ENCODE assay signal across 18 cellular contexts in the genomic region with DNA sequence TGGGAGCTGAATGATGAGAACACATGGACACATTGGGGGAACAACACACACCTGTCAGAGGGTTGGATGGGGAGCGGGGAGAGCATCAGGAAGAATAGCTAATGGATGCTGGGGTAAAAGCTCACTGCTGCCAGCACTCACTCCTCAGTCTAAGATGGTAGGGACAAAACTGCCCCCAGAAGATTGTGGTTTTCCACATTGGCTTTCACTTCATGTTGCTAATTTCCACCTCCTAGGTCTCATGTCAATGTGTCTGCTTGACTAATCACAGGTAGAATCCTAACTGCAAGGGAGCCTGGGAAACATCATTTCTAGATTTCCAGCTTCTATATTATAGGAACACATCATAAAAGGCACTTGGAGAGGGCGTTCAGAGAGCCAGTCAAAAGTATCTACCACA. TPM values are rescaled to one million over a fixed set of nuclear protein-coding genes. Genes with fewer than 3 reads are reported as not detected.
DNase-seq lines count a peak whose midpoint lies in the region; ATAC-seq, FAIRE-seq and TF ChIP-seq lines count a peak whose summit lies in the region.
"Had no signal": no experiment of that assay in that cellular context is flagged by ENCODE, and none has a peak within 500 bp of the region (broad histone marks: within the 10 kb centered on the region; RNA-seq: fewer than 3 reads in every experiment).

No MANE protein-coding gene starts in this region.

- H3K9ac ChIP-seq in Karpas-422 (ENCODE audit: low read length) = no peak overlapping the region
- no peak overlapping the region for H3K9ac ChIP-seq in GM12878 (ENCODE audit: control insufficient read depth, insufficient read depth, low read length)
- H3K9ac ChIP-seq: BLaER1, KMS-11 had no signal

- no peak for ATAC-seq in GM12878
- peak; percentile 56 for ATAC-seq in stimulated activated naive CD8-positive, alpha-beta T cell treated with anti-CD3 and anti-CD28 coated beads, Interleukin-15, amount 100 ng/mL, for 72 hours
- no peak for ATAC-seq in HG03342 (IDR thresholded peaks at IDR 0.05; ENCODE audit: unreplicated experiment)

- H3K27me3 ChIP-seq in Karpas-422 (ENCODE audit: low read length) = no peaks in the 10 kb centered on the region
- no peaks in the 10 kb centered on the region for H3K27me3 ChIP-seq in GM12878 (replicated peaks in 1 of 2; ENCODE audit: control insufficient read depth in 2 of 2, insufficient read depth in 2 of 2, low read length in 1 of 2)
- H3K27me3 ChIP-seq: BLaER1 had no signal

- WGBS in GM12878 (ENCODE audit: insufficient coverage, insufficient replicate concordance, low lambda C conversion rate, missing lambda C conversion rate) = 98% methylated on average over 2 of the region's 2 CpGs

- H3K36me3 Mint-ChIP-seq in activated T-cell treated with anti-CD3 and anti-CD28 coated beads, Interleukin-2, amount 50 U/mL, for 24 hours (ENCODE audit: low read depth) = peaks cover 61% of the 10 kb centered on the region

- no peak for TF ChIP-seq CTCF in GM12878 (IDR thresholded peaks at IDR 0.05 in 2 of 3, conservative IDR thresholded peaks at IDR 0.05 in 1 of 3; ENCODE audit: control insufficient read depth in 2 of 3, extremely low read depth in 1 of 3, insufficient read depth in 1 of 3, low read depth in 3 of 3, low read length in 3 of 3)

- no peak for TF ChIP-seq POLR2A in GM12878 (IDR thresholded peaks at IDR 0.05; ENCODE audit: low read depth, low read length)

- FAIRE-seq in GM12878 (lab: Jason Lieb, UNC) = no peak
- FAIRE-seq: H54 had no signal

- DNase-seq in activated T-cell treated with anti-CD3 and anti-CD28 coated beads, Interleukin-2, amount 50 U/mL, for 24 hours = no peak
- no peak for DNase-seq in activated T-cell treated with anti-CD3 and anti-CD28 coated beads, Interleukin-2, amount 50 U/mL, for 48 hours
- DNase-seq in Karpas-422 (peak; percentile 44), GM12878 (ENCODE audit: low read depth, low spot score) (no peak), middle frontal gyrus (ENCODE audit: extremely low spot score, low spot score) (no peak)
- DNase-seq in stimulated activated naive CD8-positive, alpha-beta T cell treated with anti-CD3 and anti-CD28 coated beads, Interleukin-15, amount 100 ng/mL, for 72 hours = no peak
- DNase-seq in activated effector memory CD4-positive, alpha-beta T cell treated with anti-CD3 and anti-CD28 coated beads, Interleukin-2, amount 50 U/mL, for 16 hours = no peak
- DNase-seq: COR-L47, HFFc6, NCI-H1105, NCI-H1694, NCI-H510A treated with DMSO at 0.1 percent for 48 hours had no signal

- RAD21 ChIA-PET in GM12878 (lab: Charles Lee; ENCODE audit: unreplicated experiment) = interaction anchor here (0.6 to 1.1 kb wide), 5 partner anchors 13 to 125 kb away, joined by 3 to 5 read pairs (median 3); no protein-coding TSS in a partner anchor

- H4K20me1 ChIP-seq in Karpas-422 (ENCODE audit: insufficient read depth, low read depth, low read length) (no peaks in the 10 kb centered on the region), GM12878 (ENCODE audit: control insufficient read depth, insufficient read depth) (no peaks in the 10 kb centered on the region)

- CTCF ChIA-PET in GM12878 (lab: Yijun Ruan, JAX) = interaction anchor here (0.7 to 1.2 kb wide), 3 partner anchors 8 to 18 kb away, joined by 3 to 5 read pairs (median 5); no protein-coding TSS in a partner anchor

- no peaks in the 10 kb centered on the region for H3K9me2 ChIP-seq in Karpas-422 (replicated peaks; ENCODE audit: insufficient read depth, low read length)

- no peak overlapping the region for H3K4me3 ChIP-seq in Karpas-422 (ENCODE audit: low read length)
- no peak overlapping the region for H3K4me3 ChIP-seq in GM12878
- H3K4me3 ChIP-seq: BLaER1 had no signal

- H3K36me3 ChIP-seq in Karpas-422 (ENCODE audit: insufficient read depth, low read length) (peaks cover 21% of the 10 kb centered on the region), GM12878 (ENCODE audit: control insufficient read depth in 2 of 2, insufficient read depth in 2 of 2, low read length in 1 of 2) (peaks cover 0 to 15% of the 10 kb centered on the region in 2 experiments; a peak in 2 of 4 replicates)

- H3K27ac ChIP-seq in Karpas-422 (ENCODE audit: low read length) (no peak overlapping the region), GM12878 (ENCODE audit: control insufficient read depth, insufficient read depth) (no peak overlapping the region)
- H3K27ac ChIP-seq: BLaER1, KMS-11 had no signal

- no peaks in the 10 kb centered on the region for H3K27me3 Mint-ChIP-seq in activated T-cell treated with anti-CD3 and anti-CD28 coated beads, Interleukin-2, amount 50 U/mL, for 24 hours
- no peaks in the 10 kb centered on the region for H3K27me3 Mint-ChIP-seq in stimulated activated naive CD8-positive, alpha-beta T cell treated with anti-CD3 and anti-CD28 coated beads, Interleukin-15, amount 100 ng/mL, for 72 hours

- peaks cover 47% of the 10 kb centered on the region for H3K4me1 ChIP-seq in Karpas-422 (ENCODE audit: low read length)
- H3K4me1 ChIP-seq in GM12878 (ENCODE audit: control insufficient read depth, insufficient read depth, low read length) = peaks cover 51% of the 10 kb centered on the region

- TF ChIP-seq EP300 in GM12878 (IDR thresholded peaks at IDR 0.05; ENCODE audit: borderline replicate concordance in 1 of 2, control insufficient read depth in 1 of 2, low read depth in 2 of 2, low read length in 2 of 2) = no peak

- POLR2A ChIA-PET in GM12878 (lab: Charles Lee) = no interaction called here

- SMC1A ChIA-PET in GM12878 (lab: Charles Lee; ENCODE audit: uncharacterized antibody, unreplicated experiment) = interaction anchor here (0.7 to 1.9 kb wide), 5 partner anchors 9 to 79 kb away, joined by 3 to 8 read pairs (median 3); no protein-coding TSS in a partner anchor

- peak overlapping the region; percentile 48 for H3K27ac Mint-ChIP-seq in activated T-cell treated with anti-CD3 and anti-CD28 coated beads, Interleukin-2, amount 50 U/mL, for 24 hours
- no peak overlapping the region for H3K27ac Mint-ChIP-seq in stimulated activated naive CD8-positive, alpha-beta T cell treated with anti-CD3 and anti-CD28 coated beads, Interleukin-15, amount 100 ng/mL, for 72 hours
- H3K27ac Mint-ChIP-seq: HFFc6 had no signal

- TF ChIP-seq RAD21 in GM12878 (IDR thresholded peaks at IDR 0.05; ENCODE audit: insufficient read depth, low read depth, low read length) = no peak

- in situ Hi-C loops in GM12878 (cut with MboI) = no loop called here

- intact Hi-C loops in GM12878 (cut with micrococcal nuclease; ENCODE audit: unreplicated experiment) = no loop called here

- H2AFZ ChIP-seq in Karpas-422 (ENCODE audit: low read length) (no peak overlapping the region), GM12878 (ENCODE audit: control insufficient read depth, low read depth, low read length) (no peak overlapping the region)

- peaks cover 6% of the 10 kb centered on the region for H3K9me3 Mint-ChIP-seq in activated T-cell treated with anti-CD3 and anti-CD28 coated beads, Interleukin-2, amount 50 U/mL, for 24 hours
- no peaks in the 10 kb centered on the region for H3K9me3 Mint-ChIP-seq in stimulated activated naive CD8-positive, alpha-beta T cell treated with anti-CD3 and anti-CD28 coated beads, Interleukin-15, amount 100 ng/mL, for 72 hours
- H3K9me3 Mint-ChIP-seq: HFFc6 had no signal

- no peak overlapping the region for H3K4me3 Mint-ChIP-seq in activated T-cell treated with anti-CD3 and anti-CD28 coated beads, Interleukin-2, amount 50 U/mL, for 24 hours
- H3K4me3 Mint-ChIP-seq in stimulated activated naive CD8-positive, alpha-beta T cell treated with anti-CD3 and anti-CD28 coated beads, Interleukin-15, amount 100 ng/mL, for 72 hours = no peak overlapping the region
- H3K4me3 Mint-ChIP-seq: HFFc6 had no signal

- peaks cover 78% of the 10 kb centered on the region for H3K4me1 Mint-ChIP-seq in activated T-cell treated with anti-CD3 and anti-CD28 coated beads, Interleukin-2, amount 50 U/mL, for 24 hours (ENCODE audit: low read depth)
- peaks cover 77% of the 10 kb centered on the region for H3K4me1 Mint-ChIP-seq in stimulated activated naive CD8-positive, alpha-beta T cell treated with anti-CD3 and anti-CD28 coated beads, Interleukin-15, amount 100 ng/mL, for 72 hours

- H3K9me3 ChIP-seq in Karpas-422 (ENCODE audit: low read length) (no peaks in the 10 kb centered on the region), GM12878 (replicated peaks; ENCODE audit: control insufficient read depth, insufficient read depth, low read length) (peaks cover 6% of the 10 kb centered on the region; the same call in 2 of the 3 replicates)

- H3K79me2 ChIP-seq in Karpas-422 (ENCODE audit: low read length) = peaks cover 89% of the 10 kb centered on the region
- peaks cover 89% of the 10 kb centered on the region for H3K79me2 ChIP-seq in GM12878 (ENCODE audit: control insufficient read depth, insufficient read depth, low read length)

- no TSS peak for BruUV-seq in GM12878 (replicated peaks; lab: Mats Ljungman, UMichigan)

- H3K4me2 ChIP-seq in Karpas-422 (ENCODE audit: low read depth, low read length, poor library complexity, severe bottlenecking) (no peak overlapping the region), GM12878 (ENCODE audit: control insufficient read depth, insufficient read depth) (0 out of 2 replicates have a peak overlapping the region, but pooled peaks have one; percentile 22)
- H3K4me2 ChIP-seq: BLaER1, KMS-11 had no signal

TF ChIP-seq in GM12878, 131 proteins besides CTCF, POLR2A, EP300 and RAD21 (continues in another document):
- 0 out of 4 replicates have a peak, but pooled peaks of 1 of the 2 experiments have one; percentile 26 for TF ChIP-seq IKZF2 (IDR thresholded peaks at IDR 0.05)
- peak; percentile 66 for TF ChIP-seq RUNX3 (IDR thresholded peaks at IDR 0.05; ENCODE audit: low read length)

RNA-seq across cellular contexts. Expression of a gene that starts 22.6 kb away (rescaled TPM):
- 22.7 and 34.7 TPM in 2 replicates for total RNA-seq in Karpas-422 (2014; rRNA removed; shearing (Covaris generic); ENCODE audit: low replicate concordance)
- 95.1 and 97.5 TPM in 2 replicates for total RNA-seq in GM12878 (2013; cell fraction: nucleolus; rRNA removed)
- total RNA-seq in GM12878 (2014; rRNA removed) (14.7 and 14.8 TPM in 2 replicates), GM12878 (2014; rRNA removed; fragmentation: Illumina TruSeq; extraction: Trizol) (18.2 and 20.0 TPM in 2 replicates), GM12878 (2021) (67.0 and 67.4 TPM in 2 replicates)
- polyA plus RNA-seq in GM12878 (2011; ENCODE audit: low read depth) = 26.8 TPM
- polyA plus RNA-seq in GM12878 (2011; rRNA removed) (10.6 and 12.5 TPM in 2 replicates), GM12878 (2014; fragmentation: Illumina TruSeq; extraction: Trizol) (66.0 and 74.0 TPM in 2 replicates), GM12878 (2014; fragmentation: Nextera tagmentation; extraction: Ambion mirVana) (10 to 100 TPM in 1 of 2 experiments, 1 to 10 TPM in 1; 7.3 to 11.4 TPM), GM12878 (2014; rRNA removed) (21.5 and 28.1 TPM in 2 replicates), GM12878 (2016; fragmentation: Nextera tagmentation; extraction: Ambion mirVana) (10 to 100 TPM; 23.7 to 30.2 TPM)
- polyA plus RNA-seq in GM12878 (2011; cell fraction: cytosol; rRNA removed) = 9.7 and 14.3 TPM in 2 replicates
- 20.7 and 24.7 TPM in 2 replicates for polyA plus RNA-seq in GM12878 (2011; cell fraction: nucleus; rRNA removed)
- 62.2 and 64.8 TPM in 2 replicates for polyA plus RNA-seq in GM12878 (2012)
- polyA minus RNA-seq in GM12878 (2011; rRNA and poly(A)+ RNA removed) = 18.3 and 29.0 TPM in 2 replicates
- polyA minus RNA-seq in GM12878 (2011; cell fraction: cytosol; rRNA and poly(A)+ RNA removed) = 13.4 and 15.7 TPM in 2 replicates
- polyA minus RNA-seq in GM12878 (2011; cell fraction: nucleus; rRNA and poly(A)+ RNA removed) = 30.6 and 41.9 TPM in 2 replicates
- total RNA-seq: A172, MCF 10A had no signal
